10 cellular contexts compared by ENCODE assay signal in genomic region chr1:8462298-8462946, GRCh38.
DNase-seq lines count a peak whose midpoint lies in the region; ATAC-seq and TF ChIP-seq lines count a peak whose summit lies in the region.
"Had no signal": no experiment of that assay in that cellular context is flagged by ENCODE, and none has a peak within 500 bp of the region (broad histone marks: within the 10 kb centered on the region; RNA-seq: fewer than 3 reads in every experiment).

No MANE protein-coding gene starts in this region.

- peaks cover 2% of the 10 kb centered on the region for H3K36me3 Mint-ChIP-seq in chondrocyte (ENCODE audit: low read depth)

- DNase-seq in NCI-H2171 treated with DMSO at 0.1 percent for 48 hours (lab: John Stamatoyannopoulos, UW) (peak; percentile 20), NCI-H2171 (lab: John Stamatoyannopoulos, UW) (no peak), chondrocyte (ENCODE audit: low spot score) (no peak), thoracic aorta (ENCODE audit: low spot score) (no peak), erythroblast (lab: John Stamatoyannopoulos, UW) (no peak)
- DNase-seq: NCI-H82 had no signal

- ATAC-seq in thoracic aorta (ENCODE audit: insufficient number of reproducible peaks, low FRiP score, low read depth) (no peak), GM18517 (IDR thresholded peaks at IDR 0.05; ENCODE audit: unreplicated experiment) (no peak), HG03439 (IDR thresholded peaks at IDR 0.05; ENCODE audit: unreplicated experiment) (no peak)

- H3K9me3 ChIP-seq in muscle layer of duodenum (ENCODE audit: control insufficient read depth in 1 of 2, low read length in 2 of 2) (no peaks in the 10 kb centered on the region), thoracic aorta (no peaks in the 10 kb centered on the region)

- H3K4me1 ChIP-seq in muscle layer of duodenum (ENCODE audit: control insufficient read depth in 1 of 2, insufficient read depth in 2 of 2, low read length in 2 of 2) (peaks cover 30 to 50% of the 10 kb centered on the region in 2 donors), thoracic aorta (ENCODE audit: control insufficient read depth in 1 of 2, low read depth in 2 of 2) (peaks cover 18 to 36% of the 10 kb centered on the region in 2 donors)

- H3K9me3 Mint-ChIP-seq in chondrocyte (ENCODE audit: low read depth) = no peaks in the 10 kb centered on the region
- H3K9me3 Mint-ChIP-seq: T-helper 2 cell treated with Interferon-gamma antibody and Interleukin-4, amounts not matched to agents 5 μg/mL and 100 μg/mL, for 36 hours had no signal

- no peak for TF ChIP-seq CTCF in chondrocyte (IDR thresholded peaks at IDR 0.05)
- TF ChIP-seq CTCF in thoracic aorta (IDR thresholded peaks at IDR 0.05) = no peak

- H3K27ac Mint-ChIP-seq in chondrocyte (ENCODE audit: unreplicated experiment) = peak overlapping the region; percentile 78
- H3K27ac Mint-ChIP-seq: T-helper 2 cell treated with Interferon-gamma antibody and Interleukin-4, amounts not matched to agents 5 μg/mL and 100 μg/mL, for 36 hours had no signal

- no peaks in the 10 kb centered on the region for H3K27me3 ChIP-seq in muscle layer of duodenum (ENCODE audit: low read depth, low read length)
- no peaks in the 10 kb centered on the region for H3K27me3 ChIP-seq in thoracic aorta (replicated peaks; ENCODE audit: insufficient read depth)

- H3K36me3 ChIP-seq in muscle layer of duodenum (ENCODE audit: control insufficient read depth in 1 of 2, insufficient read depth in 2 of 2, low read length in 2 of 2) (no peaks in the 10 kb centered on the region), thoracic aorta (no peaks in the 10 kb centered on the region)

- H3K27ac ChIP-seq in muscle layer of duodenum (ENCODE audit: low read length) = peak overlapping the region; percentile 27
- peak overlapping the region; percentile 33 to 80 for H3K27ac ChIP-seq in thoracic aorta

- H3K4me3 Mint-ChIP-seq in chondrocyte (ENCODE audit: unreplicated experiment) = no peak overlapping the region
- H3K4me3 Mint-ChIP-seq: T-helper 2 cell treated with Interferon-gamma antibody and Interleukin-4, amounts not matched to agents 5 μg/mL and 100 μg/mL, for 36 hours had no signal

- H3K27me3 Mint-ChIP-seq in chondrocyte (ENCODE audit: low read depth) = no peaks in the 10 kb centered on the region

- TF ChIP-seq POLR2A in erythroblast (IDR thresholded peaks at IDR 0.05; ENCODE audit: low read length) = no peak

- H3K4me3 ChIP-seq in muscle layer of duodenum (ENCODE audit: low read depth in 1 of 2, low read length in 2 of 2) (no peak overlapping the region), thoracic aorta (no peak overlapping the region)

- peaks cover 66% of the 10 kb centered on the region for H3K4me1 Mint-ChIP-seq in chondrocyte (ENCODE audit: low read depth)
